Comparison of ENCODE assay signal across 8 cellular contexts in genomic region chr15:61046291-61046690, GRCh38.
"Had no signal": no experiment of that assay in that cellular context is flagged by ENCODE, and none has a peak within 500 bp of the region (broad histone marks: within the 10 kb centered on the region; RNA-seq: fewer than 3 reads in every experiment).

No MANE protein-coding gene starts in this region.

- H2AFZ ChIP-seq: GM23338 had no signal

- DNase-seq: H7, HFFc6, KG1 had no signal

- H3K9me3 Mint-ChIP-seq: GM23338, HFFc6 had no signal

- H3K4me1 ChIP-seq: HAP-1 had no signal

- H3K4me3 Mint-ChIP-seq: GM23338, HFFc6, IgD-negative memory B cell had no signal

- H3K27ac Mint-ChIP-seq: HFFc6, IgD-negative memory B cell had no signal

- H3K4me3 ChIP-seq: GM23338, HAP-1 had no signal

- ATAC-seq: GM23338, HCT116 had no signal

- H3K36me3 Mint-ChIP-seq: IgD-negative memory B cell had no signal

- H3K27ac ChIP-seq: HL-60 had no signal

- H3K4me2 ChIP-seq: GM23338 had no signal

- H3K36me3 ChIP-seq: HAP-1 had no signal
